Comparison of ENCODE assay signal across 15 cellular contexts in the genomic region with DNA sequence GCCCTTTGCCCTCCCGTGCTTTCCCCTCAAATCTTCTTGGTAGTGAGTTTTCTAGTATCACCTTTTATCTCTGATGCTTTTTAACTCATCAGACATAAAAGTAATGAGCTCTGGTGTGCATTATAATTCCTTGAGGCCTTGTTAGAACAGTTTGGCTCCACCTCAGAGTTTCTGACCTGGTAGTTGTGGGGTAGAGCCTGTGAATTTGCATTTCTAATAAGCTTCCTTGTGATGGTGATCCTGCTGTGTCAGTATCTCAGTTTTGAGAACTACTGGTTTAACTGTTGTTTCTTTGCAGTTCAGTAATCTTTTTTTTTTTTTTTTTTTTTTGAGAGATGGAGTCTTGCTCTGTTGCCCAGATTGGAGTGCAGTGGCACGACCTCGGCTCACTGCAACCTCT. TPM values are rescaled to one million over a fixed set of nuclear protein-coding genes. Genes with fewer than 3 reads are reported as not detected.
DNase-seq lines count a peak whose midpoint lies in the region; ATAC-seq and TF ChIP-seq lines count a peak whose summit lies in the region.
"Had no signal": no experiment of that assay in that cellular context is flagged by ENCODE, and none has a peak within 500 bp of the region (broad histone marks: within the 10 kb centered on the region; RNA-seq: fewer than 3 reads in every experiment).

No MANE protein-coding gene starts in this region.

- no peak overlapping the region for H3K4me3 ChIP-seq in H7 (ENCODE audit: insufficient read depth, low read depth, low read length)
- H3K4me3 ChIP-seq in smooth muscle cell = no peak overlapping the region
- no peak overlapping the region for H3K4me3 ChIP-seq in esophagus squamous epithelium
- H3K4me3 ChIP-seq: psoas muscle, transverse colon had no signal

- TF ChIP-seq CTCF in RWPE1 (conservative IDR thresholded peaks at IDR 0.05; ENCODE audit: low read depth) = no peak
- TF ChIP-seq CTCF in smooth muscle cell (IDR thresholded peaks at IDR 0.05; ENCODE audit: borderline replicate concordance, insufficient read depth, poor library complexity, severe bottlenecking) = no peak
- TF ChIP-seq CTCF in esophagus squamous epithelium (IDR thresholded peaks at IDR 0.05) = no peak

- no peaks in the 10 kb centered on the region for H3K36me3 ChIP-seq in H7 (replicated peaks; ENCODE audit: control insufficient read depth, insufficient read depth, low read length)
- H3K36me3 ChIP-seq in smooth muscle cell (ENCODE audit: low read depth) = no peaks in the 10 kb centered on the region
- H3K36me3 ChIP-seq in esophagus squamous epithelium = peaks cover 0 to 21% (median 0%) of the 10 kb centered on the region in 3 donors
- H3K36me3 ChIP-seq: transverse colon had no signal

- no peaks in the 10 kb centered on the region for H3K27me3 ChIP-seq in H7 (ENCODE audit: control insufficient read depth, insufficient read depth, low read length)
- no peaks in the 10 kb centered on the region for H3K27me3 ChIP-seq in smooth muscle cell (ENCODE audit: low read depth)
- H3K27me3 ChIP-seq in esophagus squamous epithelium = no peaks in the 10 kb centered on the region
- H3K27me3 ChIP-seq: transverse colon had no signal

- ATAC-seq in activated T-cell treated with anti-CD3 and anti-CD28 coated beads, Interleukin-2, amount 50 U/mL, for 72 hours (replicated peaks in 1 of 2) = no peak

- no peak for DNase-seq in activated T-cell treated with anti-CD3 and anti-CD28 coated beads, Interleukin-2, amount 50 U/mL, for 72 hours
- DNase-seq in activated T-cell treated with anti-CD3 and anti-CD28 coated beads for 4 hours (no peak), H7 (peak; percentile 22), RWPE1 (ENCODE audit: low spot score) (no peak), smooth muscle cell (lab: John Stamatoyannopoulos, UW; ENCODE audit: unreplicated experiment) (no peak), C1 segment of cervical spinal cord (lab: John Stamatoyannopoulos, UW) (no peak), NCI-H345 (lab: John Stamatoyannopoulos, UW) (no peak), esophagus squamous epithelium (lab: John Stamatoyannopoulos, UW) (no peak)
- DNase-seq: aorta, DMS79 treated with DMSO at 0.1 percent for 48 hours, NCI-H2081, NCI-H82, psoas muscle, SHP77 treated with DMSO at 0.1 percent for 48 hours, transverse colon had no signal

- POLR2A ChIA-PET in RWPE1 (lab: Yijun Ruan, JAX; ENCODE audit: low non-redundant PET) = interaction anchor here (0.7 kb wide), 1 partner anchor 1837 kb away, joined by 13 read pairs; no protein-coding TSS in a partner anchor

- H3K36me3 Mint-ChIP-seq in activated T-cell treated with anti-CD3 and anti-CD28 coated beads, Interleukin-2, amount 50 U/mL, for 72 hours (ENCODE audit: insufficient read depth in 2 of 2) = peaks cover 2 to 6% of the 10 kb centered on the region in 2 donors

- H3K9me3 ChIP-seq in smooth muscle cell (replicated peaks; ENCODE audit: low read depth) = no peaks in the 10 kb centered on the region
- H3K9me3 ChIP-seq in esophagus squamous epithelium = no peaks in the 10 kb centered on the region
- H3K9me3 ChIP-seq: psoas muscle, transverse colon had no signal

- CTCF ChIA-PET in RWPE1 (lab: Yijun Ruan, JAX) = interaction anchor here (0.5 to 0.6 kb wide), 3 partner anchors 13 to 687 kb away, joined by 3 to 4 read pairs (median 3); no protein-coding TSS in a partner anchor

- H3K4me1 Mint-ChIP-seq in activated T-cell treated with anti-CD3 and anti-CD28 coated beads, Interleukin-2, amount 50 U/mL, for 72 hours (ENCODE audit: low read depth) = peaks cover 67% of the 10 kb centered on the region

- H3K79me2 ChIP-seq in smooth muscle cell (ENCODE audit: low read depth) = peaks cover 98% of the 10 kb centered on the region

- H2AFZ ChIP-seq in smooth muscle cell (ENCODE audit: low read depth) = no peak overlapping the region

- H3K4me3 Mint-ChIP-seq in activated T-cell treated with anti-CD3 and anti-CD28 coated beads, Interleukin-2, amount 50 U/mL, for 72 hours = no peak overlapping the region

- H3K27ac ChIP-seq in RWPE1 (peak overlapping the region; percentile 54), smooth muscle cell (ENCODE audit: low read depth) (peak overlapping the region; percentile 29), esophagus squamous epithelium (no peak overlapping the region)
- H3K27ac ChIP-seq: psoas muscle, transverse colon had no signal

- no peaks in the 10 kb centered on the region for H3F3A ChIP-seq in smooth muscle cell (ENCODE audit: low read depth)

- intact Hi-C loops in esophagus squamous epithelium (cut with DNase I) = no loop called here

- WGBS in smooth muscle cell (ENCODE audit: low lambda C conversion rate) = 97% methylated on average over 3 of the region's 3 CpGs
- 80 to 87% methylated on average over 2 to 3 of the region's 3 CpGs for WGBS in esophagus squamous epithelium, 2 donors

- H3K9ac ChIP-seq in smooth muscle cell (ENCODE audit: low read depth) = no peak overlapping the region

- H3K4me1 ChIP-seq in smooth muscle cell (ENCODE audit: low read depth) (no peaks in the 10 kb centered on the region), esophagus squamous epithelium (peaks cover 0 to 42% (median 10%) of the 10 kb centered on the region in 3 donors)

- H3K27ac Mint-ChIP-seq in activated T-cell treated with anti-CD3 and anti-CD28 coated beads, Interleukin-2, amount 50 U/mL, for 72 hours = peak overlapping the region; percentile 79

- peaks cover 0 to 2% of the 10 kb centered on the region in 2 donors for H3K9me3 Mint-ChIP-seq in activated T-cell treated with anti-CD3 and anti-CD28 coated beads, Interleukin-2, amount 50 U/mL, for 72 hours

- peaks cover 98% of the 10 kb centered on the region for H4K20me1 ChIP-seq in smooth muscle cell (ENCODE audit: low read depth)

- H3K27me3 Mint-ChIP-seq in activated T-cell treated with anti-CD3 and anti-CD28 coated beads, Interleukin-2, amount 50 U/mL, for 72 hours (ENCODE audit: low read depth) = no peaks in the 10 kb centered on the region

- no peak for TF ChIP-seq POLR2A in esophagus squamous epithelium (IDR thresholded peaks at IDR 0.05)

- no peak overlapping the region for H3K4me2 ChIP-seq in smooth muscle cell

RNA-seq across cellular contexts. Expression of gene UBE2D2, which starts 31.1 kb away (rescaled TPM):
- total RNA-seq in activated T-cell treated with anti-CD3 and anti-CD28 coated beads, Interleukin-2, amount 50 U/mL, for 72 hours = 100 to 1,000 TPM; 315 to 342 TPM
- 150 and 167 TPM in 2 replicates for total RNA-seq in H7 (2014; rRNA removed; shearing (Covaris generic))
- total RNA-seq in smooth muscle cell = 69.3 and 76.5 TPM in 2 replicates
- polyA plus RNA-seq in smooth muscle cell = 174 and 200 TPM in 2 replicates
- 10 to 100 TPM; 63.7 to 85.4 (median 81.1) TPM for total RNA-seq in esophagus squamous epithelium

RNA-seq across cellular contexts. Expression of gene CXXC5, which starts 55.9 kb away (rescaled TPM):
- total RNA-seq in activated T-cell treated with anti-CD3 and anti-CD28 coated beads, Interleukin-2, amount 50 U/mL, for 72 hours = 1 to 10 TPM; 1.2 to 1.9 TPM
- total RNA-seq in H7 (2014; rRNA removed; shearing (Covaris generic)) = 150 and 154 TPM in 2 replicates
- 85.5 and 103 TPM in 2 replicates for total RNA-seq in smooth muscle cell
- 139 and 175 TPM in 2 replicates for polyA plus RNA-seq in smooth muscle cell
- 10 to 100 TPM; 13.9 to 40.4 (median 22.9) TPM for total RNA-seq in esophagus squamous epithelium

Comparison
In these comparisons a context has a peak if more than half of its experiments do, and no peak if none do; other contexts are left out.
1. H3K27ac ChIP-seq: peak in RWPE1 (single experiment) and smooth muscle cell (single experiment); none in esophagus squamous epithelium (0 of 4).
2. RNA of gene CXXC5, which starts 55.9 kb away (total RNA-seq): 150 to 154 TPM in H7, 85.5 to 103 TPM in smooth muscle cell and 13.9 to 40.4 TPM in esophagus squamous epithelium; 1.2 to 1.9 TPM in activated T-cell treated with anti-CD3 and anti-CD28 coated beads, Interleukin-2, amount 50 U/mL, for 72 hours; every median in the first group is over 4 times any median in the second.